In genomic region chr17:75404223-75404738, GRCh38 we compare ENCODE assay signal across 1 cellular context.
TF ChIP-seq lines count a peak whose summit lies in the region.

No MANE protein-coding gene starts in this region.

TF ChIP-seq in K562, 482 proteins besides CTCF, POLR2A, EP300 and RAD21 (continued from another document and continues in another):
- no peak for TF ChIP-seq ZNF780A (CRISPR knock-in tag; IDR thresholded peaks at IDR 0.05)
- peak; percentile 67 for TF ChIP-seq E2F8 (IDR thresholded peaks at IDR 0.05; ENCODE audit: low read depth, partially characterized antibody)
- no peak for TF ChIP-seq TEAD2 (tag; IDR thresholded peaks at IDR 0.05)
- no peak for TF ChIP-seq RNF2 (IDR thresholded peaks at IDR 0.05)
- TF ChIP-seq ZNF699 (CRISPR knock-in tag; IDR thresholded peaks at IDR 0.05; ENCODE audit: insufficient replicate concordance): no peak
- no peak for TF ChIP-seq ZNF133 (CRISPR knock-in tag; IDR thresholded peaks at IDR 0.05)
- no peak for TF ChIP-seq ZNF695 (CRISPR knock-in tag; IDR thresholded peaks at IDR 0.05)
- no peak for TF ChIP-seq ZNF785 (CRISPR knock-in tag; IDR thresholded peaks at IDR 0.05)
- TF ChIP-seq POLR2AphosphoS2 (IDR thresholded peaks at IDR 0.05; ENCODE audit: low read length): no peak
- no peak for TF ChIP-seq NR2C2 (CRISPR knock-in tag; IDR thresholded peaks at IDR 0.05)
- 0 out of 2 replicates have a peak, but pooled peaks have one; percentile 12 for TF ChIP-seq NR2C2 (tag; IDR thresholded peaks at IDR 0.05)
- TF ChIP-seq KHSRP (IDR thresholded peaks at IDR 0.05): no peak
- TF ChIP-seq POLR3G (IDR thresholded peaks at IDR 0.05; ENCODE audit: extremely low read depth, insufficient read length, insufficient replicate concordance): no peak
- TF ChIP-seq ZNF253 (CRISPR knock-in tag; conservative IDR thresholded peaks at IDR 0.05): no peak
- no peak for TF ChIP-seq STAT5A (IDR thresholded peaks at IDR 0.05; ENCODE audit: borderline replicate concordance, low read length)
- TF ChIP-seq E4F1 (CRISPR knock-in tag; IDR thresholded peaks at IDR 0.05; ENCODE audit: borderline replicate concordance): no peak
- peak; percentile 90 for TF ChIP-seq ZNF766 (CRISPR knock-in tag; conservative IDR thresholded peaks at IDR 0.05)
- no peak for TF ChIP-seq ZNF274 (IDR thresholded peaks at IDR 0.05; ENCODE audit: borderline replicate concordance, low read depth, low read length)
- TF ChIP-seq NCOA2 (IDR thresholded peaks at IDR 0.05; ENCODE audit: partially characterized antibody in 2 of 2): no peak
- peak; percentile 61; the same call in 1 of the 2 replicates for TF ChIP-seq ZC3H8 (IDR thresholded peaks at IDR 0.05)
- TF ChIP-seq HDAC2 (IDR thresholded peaks at IDR 0.05): peak; percentile 81
- TF ChIP-seq HEY1 (CRISPR knock-in tag; IDR thresholded peaks at IDR 0.05; ENCODE audit: borderline replicate concordance): no peak
- TF ChIP-seq ZNF316 (IDR thresholded peaks at IDR 0.05): peak; percentile 74
- TF ChIP-seq USF2 (CRISPR knock-in tag; IDR thresholded peaks at IDR 0.05): no peak
- TF ChIP-seq YY1 (IDR thresholded peaks at IDR 0.05; ENCODE audit: borderline replicate concordance in 1 of 3, control insufficient read depth in 1 of 3, extremely low read depth in 1 of 3, insufficient read depth in 3 of 3, insufficient read length in 1 of 3, insufficient replicate concordance in 2 of 3, low read depth in 1 of 3, low read length in 2 of 3): no peak
- TF ChIP-seq ZNF76 (CRISPR knock-in tag; IDR thresholded peaks at IDR 0.05; ENCODE audit: borderline replicate concordance): no peak
- TF ChIP-seq FOXK2 (conservative IDR thresholded peaks at IDR 0.05 in 1 of 2, IDR thresholded peaks at IDR 0.05 in 1 of 2; ENCODE audit: low read depth in 2 of 2): peak in 1 of 2 experiments; percentile 19; a peak in 1 of 4 replicates
- TF ChIP-seq ZNF121 (CRISPR knock-in tag; conservative IDR thresholded peaks at IDR 0.05): no peak
- TF ChIP-seq TFE3 (CRISPR knock-in tag; IDR thresholded peaks at IDR 0.05): no peak
- TF ChIP-seq SLC30A9 (CRISPR knock-in tag; IDR thresholded peaks at IDR 0.05): no peak
- TF ChIP-seq MTF1 (CRISPR knock-in tag; IDR thresholded peaks at IDR 0.05; ENCODE audit: borderline replicate concordance): no peak
- no peak for TF ChIP-seq U2AF1 (optimal IDR thresholded peaks at IDR 0.05; ENCODE audit: low read depth, low read length)
- TF ChIP-seq CBX1 (IDR thresholded peaks at IDR 0.05; ENCODE audit: low read depth): no peak
- TF ChIP-seq CEBPG (CRISPR knock-in tag; IDR thresholded peaks at IDR 0.05): no peak; the same call in 1 of the 2 replicates
- peak in 1 of 2 experiments; percentile 20; a peak in 1 of 4 replicates for TF ChIP-seq CEBPG (tag; conservative IDR thresholded peaks at IDR 0.05 in 1 of 2, IDR thresholded peaks at IDR 0.05 in 1 of 2)
- no peak for TF ChIP-seq SUPT5H (IDR thresholded peaks at IDR 0.05)
- TF ChIP-seq CBX5 (IDR thresholded peaks at IDR 0.05; ENCODE audit: borderline replicate concordance, low read depth): no peak
- no peak for TF ChIP-seq TSC22D4 (tag; IDR thresholded peaks at IDR 0.05)
- TF ChIP-seq MEF2A (IDR thresholded peaks at IDR 0.05; ENCODE audit: control insufficient read depth, low read depth, low read length): no peak
- no peak for TF ChIP-seq CCAR2 (IDR thresholded peaks at IDR 0.05; ENCODE audit: low read depth, low read length)
- TF ChIP-seq LARP7 (IDR thresholded peaks at IDR 0.05): no peak
- no peak for TF ChIP-seq CBFA2T2 (conservative IDR thresholded peaks at IDR 0.05)
- TF ChIP-seq THRA (IDR thresholded peaks at IDR 0.05): no peak
- no peak for TF ChIP-seq ZNF449 (CRISPR knock-in tag; IDR thresholded peaks at IDR 0.05)
- TF ChIP-seq BRF2 (IDR thresholded peaks at IDR 0.05; ENCODE audit: borderline replicate concordance, insufficient read depth, insufficient read length): no peak
- TF ChIP-seq ZSCAN29 (IDR thresholded peaks at IDR 0.05): no peak
- TF ChIP-seq ATF3 (IDR thresholded peaks at IDR 0.05): no peak
- no peak for TF ChIP-seq ATF3 (CRISPR knock-in tag; conservative IDR thresholded peaks at IDR 0.05)
- TF ChIP-seq MCM5 (IDR thresholded peaks at IDR 0.05; ENCODE audit: low read depth): no peak
- TF ChIP-seq ZBTB34 (CRISPR knock-in tag; IDR thresholded peaks at IDR 0.05): no peak
- TF ChIP-seq PYGO2 (tag; IDR thresholded peaks at IDR 0.05): no peak
- TF ChIP-seq ELK1 (CRISPR knock-in tag; IDR thresholded peaks at IDR 0.05): no peak
- TF ChIP-seq FOXP1 (CRISPR knock-in tag; IDR thresholded peaks at IDR 0.05): no peak
- no peak for TF ChIP-seq ZFP91 (CRISPR knock-in tag; IDR thresholded peaks at IDR 0.05)
- TF ChIP-seq MCM7 (IDR thresholded peaks at IDR 0.05): peak in 1 of 2 experiments; percentile 41; a peak in 1 of 4 replicates
- TF ChIP-seq ZNF239 (CRISPR knock-in tag; IDR thresholded peaks at IDR 0.05): no peak
- TF ChIP-seq ZNF184 (CRISPR knock-in tag; IDR thresholded peaks at IDR 0.05): no peak
- no peak for TF ChIP-seq RFX1 (IDR thresholded peaks at IDR 0.05)
